16 cellular contexts compared by ENCODE assay signal in the genomic region with DNA sequence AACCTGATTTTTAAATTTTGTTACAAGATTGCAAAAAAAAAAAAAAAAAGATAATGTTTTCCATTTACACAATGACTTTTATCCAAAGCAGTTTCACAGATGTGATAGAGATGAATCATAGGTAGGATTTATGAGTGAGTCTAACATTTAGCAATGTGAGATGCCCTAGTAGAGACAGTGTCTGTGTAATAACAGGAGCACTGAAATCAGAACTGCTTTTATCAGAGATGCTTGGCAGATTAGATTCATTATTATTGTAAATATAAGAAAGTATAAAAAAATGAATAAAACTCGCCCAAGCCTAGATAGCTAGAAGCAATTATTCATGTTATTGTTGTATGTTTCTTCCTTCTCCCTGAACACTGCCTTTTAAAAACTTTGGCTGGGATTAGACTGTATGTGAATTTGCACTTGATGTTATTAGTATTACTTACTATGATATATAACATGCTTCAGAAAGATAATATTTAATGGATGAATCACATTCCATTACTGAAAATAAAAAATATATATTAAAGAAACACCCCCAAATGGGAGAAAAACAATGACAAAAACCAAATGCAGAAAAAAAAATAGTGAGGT.
DNase-seq lines count a peak whose midpoint lies in the region; ATAC-seq and TF ChIP-seq lines count a peak whose summit lies in the region.
"Had no signal": no experiment of that assay in that cellular context is flagged by ENCODE, and none has a peak within 500 bp of the region (broad histone marks: within the 10 kb centered on the region; RNA-seq: fewer than 3 reads in every experiment).

No MANE protein-coding gene starts in this region.

- peak overlapping the region; percentile 65 for H3K4me2 ChIP-seq in PC-9
- H3K4me2 ChIP-seq in neural progenitor cell = no peak overlapping the region

- H3K27ac Mint-ChIP-seq in CD14-positive monocyte (peak overlapping the region in 4 of 7 donors; percentile 37 to 82 (median 70)), neural progenitor cell (no peak overlapping the region)
- H3K27ac Mint-ChIP-seq: CD4-positive, CD25-positive, alpha-beta regulatory T cell; effector memory CD8-positive, alpha-beta T cell had no signal

- H3K27me3 Mint-ChIP-seq in CD14-positive monocyte (ENCODE audit: low read depth in 3 of 3) = peaks cover 1 to 5% (median 1%) of the 10 kb centered on the region in 3 donors
- H3K27me3 Mint-ChIP-seq in neural progenitor cell (ENCODE audit: insufficient read depth, low read depth) = peaks cover 3% of the 10 kb centered on the region
- H3K27me3 Mint-ChIP-seq: CD4-positive, CD25-positive, alpha-beta regulatory T cell; effector memory CD8-positive, alpha-beta T cell had no signal

- no peaks in the 10 kb centered on the region; the same call in 1 of the 2 replicates for H3K9me3 ChIP-seq in PC-9 (ENCODE audit: insufficient read depth, low read depth)
- no peaks in the 10 kb centered on the region for H3K9me3 ChIP-seq in neural progenitor cell (ENCODE audit: low read depth)

- peaks cover 45% of the 10 kb centered on the region for H3K4me1 ChIP-seq in PC-9 (replicated peaks; ENCODE audit: insufficient read depth)
- H3K4me1 ChIP-seq in neural progenitor cell = peaks cover 57% of the 10 kb centered on the region
- H3K4me1 ChIP-seq: parathyroid adenoma had no signal

- no peaks in the 10 kb centered on the region for H3K79me2 ChIP-seq in PC-9 (ENCODE audit: low read depth)
- H3K79me2 ChIP-seq in neural progenitor cell (ENCODE audit: low read depth) = no peaks in the 10 kb centered on the region
- H3K79me2 ChIP-seq: parathyroid adenoma had no signal

- peak overlapping the region; percentile 96 for H3K27ac ChIP-seq in PC-9
- H3K27ac ChIP-seq in epithelial cell of prostate = peak overlapping the region; percentile 99
- H3K27ac ChIP-seq in neural progenitor cell = no peak overlapping the region
- H3K27ac ChIP-seq: parathyroid adenoma had no signal

- H3K9me3 Mint-ChIP-seq in CD14-positive monocyte (peaks cover 0 to 3% (median 0%) of the 10 kb centered on the region in 7 donors), neural progenitor cell (peaks cover 2% of the 10 kb centered on the region)

- H3F3A ChIP-seq in PC-9 (ENCODE audit: insufficient read depth, low read depth) (peaks cover 31% of the 10 kb centered on the region), neural progenitor cell (ENCODE audit: low read depth) (peaks cover 27% of the 10 kb centered on the region)

- intact Hi-C loops in CD14-positive monocyte (cut with micrococcal nuclease) (loop anchor here in 1 of 2 donors (5.0 to 10.0 kb wide), 3 partner anchors 122 to 570 kb away; partner anchors contain the start of gene KLF4), PC-9 (cut with micrococcal nuclease; ENCODE audit: unreplicated experiment) (loop anchor here (1.0 to 10.0 kb wide), 6 partner anchors 38 to 385 kb away; no protein-coding TSS in a partner anchor)

- CTCF ChIA-PET in PC-9 (lab: Charles Lee) = interaction anchor here (0.6 to 0.8 kb wide), 2 partner anchors 425 to 575 kb away, joined by 7 to 13 read pairs; no protein-coding TSS in a partner anchor

- H3K27me3 ChIP-seq in PC-9 (ENCODE audit: insufficient read depth, low read depth) (no peaks in the 10 kb centered on the region), neural progenitor cell (no peaks in the 10 kb centered on the region)

- POLR2A ChIA-PET in PC-9 (lab: Charles Lee; ENCODE audit: unreplicated experiment) = interaction anchor here (0.6 kb wide), 2 partner anchors 95 to 1695 kb away, joined by 3 to 9 read pairs; no protein-coding TSS in a partner anchor

- BruUV-seq in PC-9 (replicated peaks; lab: Mats Ljungman, UMichigan) = no TSS peak

- H3K4me3 Mint-ChIP-seq in CD14-positive monocyte (no peak overlapping the region), neural progenitor cell (no peak overlapping the region)
- H3K4me3 Mint-ChIP-seq: CD4-positive, CD25-positive, alpha-beta regulatory T cell; effector memory CD8-positive, alpha-beta T cell had no signal

- ATAC-seq in HG02840 (IDR thresholded peaks at IDR 0.05; ENCODE audit: low FRiP score, unreplicated experiment) = no peak
- ATAC-seq: effector memory CD8-positive, alpha-beta T cell had no signal

- H3K4me3 ChIP-seq in PC-9 = peak overlapping the region; percentile 34; the same call in 1 of the 2 replicates
- no peak overlapping the region for H3K4me3 ChIP-seq in neural progenitor cell

- H3K36me3 ChIP-seq in PC-9 (ENCODE audit: low read depth) (no peaks in the 10 kb centered on the region), neural progenitor cell (no peaks in the 10 kb centered on the region)

- H3K9me2 ChIP-seq in PC-9 (ENCODE audit: insufficient read depth) = no peaks in the 10 kb centered on the region

- DNase-seq in CD14-positive monocyte (ENCODE audit: low spot score) (no peak), PC-9 (peak in 1 of 2 experiments; percentile 86), epithelial cell of prostate (ENCODE audit: low read depth, low spot score) (peak; percentile 82), non-pigmented ciliary epithelial cell (ENCODE audit: low read depth) (peak; percentile 64), NCI-H345 (lab: John Stamatoyannopoulos, UW) (no peak), NCI-H2081 treated with DMSO at 0.1 percent for 48 hours (lab: John Stamatoyannopoulos, UW) (no peak), neural progenitor cell (ENCODE audit: low spot score) (no peak)
- DNase-seq: activated CD4-positive, alpha-beta T cell treated with anti-CD3 and anti-CD28 coated beads for 4 hours; activated effector memory CD4-positive, alpha-beta T cell treated with anti-CD3 and anti-CD28 coated beads, Interleukin-2, amount 50 U/mL, for 16 hours; CD4-positive, CD25-positive, alpha-beta regulatory T cell; effector memory CD8-positive, alpha-beta T cell; kidney; NCI-H2107; SHP77 had no signal

- no peaks in the 10 kb centered on the region for H4K20me1 ChIP-seq in PC-9 (ENCODE audit: insufficient read depth)
- H4K20me1 ChIP-seq in neural progenitor cell (ENCODE audit: low read depth) = no peaks in the 10 kb centered on the region

- peaks cover 0 to 5% of the 10 kb centered on the region in 2 donors for H3K36me3 Mint-ChIP-seq in CD14-positive monocyte
- H3K36me3 Mint-ChIP-seq in neural progenitor cell = no peaks in the 10 kb centered on the region
- H3K36me3 Mint-ChIP-seq: CD4-positive, CD25-positive, alpha-beta regulatory T cell had no signal

- H3K4me1 Mint-ChIP-seq in CD14-positive monocyte (peaks cover 37% of the 10 kb centered on the region), neural progenitor cell (peaks cover 35% of the 10 kb centered on the region)
- H3K4me1 Mint-ChIP-seq: CD4-positive, CD25-positive, alpha-beta regulatory T cell had no signal

- H2AFZ ChIP-seq in PC-9 = no peak overlapping the region
- no peak overlapping the region for H2AFZ ChIP-seq in neural progenitor cell (replicated peaks)
- H2AFZ ChIP-seq: parathyroid adenoma had no signal

- TF ChIP-seq CTCF in CD14-positive monocyte (IDR thresholded peaks at IDR 0.05) (no peak), PC-9 (conservative IDR thresholded peaks at IDR 0.05) (no peak), neural progenitor cell (IDR thresholded peaks at IDR 0.05) (no peak)

- H3K9ac ChIP-seq in neural progenitor cell = no peak overlapping the region
- H3K9ac ChIP-seq: parathyroid adenoma had no signal

Comparison
In these comparisons a context has a peak if more than half of its experiments do, and no peak if none do; other contexts are left out.
1. DNase-seq: peak in epithelial cell of prostate (single experiment) and non-pigmented ciliary epithelial cell (single experiment); none in CD14-positive monocyte (single experiment), NCI-H345 (single experiment), NCI-H2081 treated with DMSO at 0.1 percent for 48 hours (single experiment) and neural progenitor cell (single experiment).